In genomic region chr12:50598321-50598862, GRCh38 we compare ENCODE assay signal across 10 cellular contexts.
DNase-seq lines count a peak whose midpoint lies in the region; ATAC-seq and TF ChIP-seq lines count a peak whose summit lies in the region.
"Had no signal": no experiment of that assay in that cellular context is flagged by ENCODE, and none has a peak within 500 bp of the region (broad histone marks: within the 10 kb centered on the region; RNA-seq: fewer than 3 reads in every experiment).

No MANE protein-coding gene starts in this region.

- no peaks in the 10 kb centered on the region for H3K9me3 Mint-ChIP-seq in natural killer cell treated with Interleukin-12 subunit alpha and Interleukin-12 subunit beta and Interleukin-15 and Interleukin-18, amount 100 ng/mL, for 72 hours
- no peaks in the 10 kb centered on the region for H3K9me3 Mint-ChIP-seq in natural killer cell
- no peaks in the 10 kb centered on the region for H3K9me3 Mint-ChIP-seq in activated T-helper 1 cell treated with anti-CD3 and anti-CD28 coated beads, Interleukin-12 subunit alpha, Interleukin-12 subunit beta, Interleukin-2, Interleukin-4 antibody, amounts not matched to agents 30 ng/mL and 10 ng/mL and 1 ng/mL, durations not matched to agents 14 hours and 24 hours and 36 hours

- H3K4me3 ChIP-seq in lower lobe of right lung, result no peak overlapping the region

- TF ChIP-seq CTCF in natural killer cell (IDR thresholded peaks at IDR 0.05) (no peak), lower lobe of right lung (IDR thresholded peaks at IDR 0.05) (no peak)

- no peaks in the 10 kb centered on the region for H3K9me3 ChIP-seq in lower lobe of right lung

- intact Hi-C loops in natural killer cell (cut with micrococcal nuclease) (no loop called here), lower lobe of right lung (cut with DNase I) (no loop called here)
- intact Hi-C loops in activated T-helper 1 cell treated with anti-CD3 and anti-CD28 coated beads, Interleukin-12 subunit alpha, Interleukin-12 subunit beta, Interleukin-2, Interleukin-4 antibody, amounts not matched to agents 30 ng/mL and 10 ng/mL and 1 ng/mL, durations not matched to agents 14 hours and 24 hours and 36 hours (cut with micrococcal nuclease), result loop anchor here (5.0 kb wide), 1 partner anchor 39 kb away; no protein-coding TSS in a partner anchor

- no peaks in the 10 kb centered on the region for H3K27me3 Mint-ChIP-seq in natural killer cell treated with Interleukin-12 subunit alpha and Interleukin-12 subunit beta and Interleukin-15 and Interleukin-18, amount 100 ng/mL, for 72 hours
- H3K27me3 Mint-ChIP-seq in natural killer cell (ENCODE audit: low read depth in 2 of 2), result no peaks in the 10 kb centered on the region
- H3K27me3 Mint-ChIP-seq in activated T-helper 1 cell treated with anti-CD3 and anti-CD28 coated beads, Interleukin-12 subunit alpha, Interleukin-12 subunit beta, Interleukin-2, Interleukin-4 antibody, amounts not matched to agents 30 ng/mL and 10 ng/mL and 1 ng/mL, durations not matched to agents 14 hours and 24 hours and 36 hours (ENCODE audit: insufficient read depth), result no peaks in the 10 kb centered on the region

- peaks cover 29 to 33% of the 10 kb centered on the region in 2 donors for H3K4me1 Mint-ChIP-seq in natural killer cell treated with Interleukin-12 subunit alpha and Interleukin-12 subunit beta and Interleukin-15 and Interleukin-18, amount 100 ng/mL, for 72 hours (ENCODE audit: low read depth in 2 of 2)
- peaks cover 37 to 38% of the 10 kb centered on the region in 2 donors for H3K4me1 Mint-ChIP-seq in natural killer cell
- H3K4me1 Mint-ChIP-seq in activated T-helper 1 cell treated with anti-CD3 and anti-CD28 coated beads, Interleukin-12 subunit alpha, Interleukin-12 subunit beta, Interleukin-2, Interleukin-4 antibody, amounts not matched to agents 30 ng/mL and 10 ng/mL and 1 ng/mL, durations not matched to agents 14 hours and 24 hours and 36 hours (ENCODE audit: low read depth), result peaks cover 31% of the 10 kb centered on the region

- no peaks in the 10 kb centered on the region for H3K36me3 ChIP-seq in lower lobe of right lung

- no peak overlapping the region for H3K27ac ChIP-seq in lower lobe of right lung

- H3K27ac Mint-ChIP-seq in natural killer cell treated with Interleukin-12 subunit alpha and Interleukin-12 subunit beta and Interleukin-15 and Interleukin-18, amount 100 ng/mL, for 72 hours, result peak overlapping the region; percentile 16 to 54
- peak overlapping the region in 1 of 2 donors; percentile 47 for H3K27ac Mint-ChIP-seq in natural killer cell
- H3K27ac Mint-ChIP-seq in activated T-helper 1 cell treated with anti-CD3 and anti-CD28 coated beads, Interleukin-12 subunit alpha, Interleukin-12 subunit beta, Interleukin-2, Interleukin-4 antibody, amounts not matched to agents 30 ng/mL and 10 ng/mL and 1 ng/mL, durations not matched to agents 14 hours and 24 hours and 36 hours, result peak overlapping the region; percentile 84

- no peak for DNase-seq in natural killer cell treated with Interleukin-12 subunit alpha and Interleukin-12 subunit beta and Interleukin-15 and Interleukin-18, amount 100 ng/mL, for 72 hours (ENCODE audit: low spot score)
- no peak for DNase-seq in natural killer cell
- DNase-seq in activated T-helper 1 cell treated with anti-CD3 and anti-CD28 coated beads, Interleukin-12 subunit alpha, Interleukin-12 subunit beta, Interleukin-2, Interleukin-4 antibody, amounts not matched to agents 30 ng/mL and 10 ng/mL and 1 ng/mL, durations not matched to agents 14 hours and 24 hours and 36 hours (ENCODE audit: low spot score), result no peak
- DNase-seq in globus pallidus (ENCODE audit: low spot score), result peak; percentile 65
- no peak for DNase-seq in effector CD8-positive, alpha-beta T cell (lab: John Stamatoyannopoulos, UW)
- no peak for DNase-seq in lower lobe of right lung
- DNase-seq: COR-L47, Right ventricle myocardium superior had no signal

- H3K27me3 ChIP-seq in lower lobe of right lung (ENCODE audit: low read depth), result no peaks in the 10 kb centered on the region

- peaks cover 23% of the 10 kb centered on the region for H3K4me1 ChIP-seq in lower lobe of right lung

- no peak for ATAC-seq in natural killer cell treated with Interleukin-12 subunit alpha and Interleukin-12 subunit beta and Interleukin-15 and Interleukin-18, amount 100 ng/mL, for 72 hours
- ATAC-seq in natural killer cell, result no peak
- ATAC-seq in HG02678 (IDR thresholded peaks at IDR 0.05; ENCODE audit: unreplicated experiment), result no peak
- no peak for ATAC-seq in lower lobe of right lung
- no peak for ATAC-seq in HG03095 (IDR thresholded peaks at IDR 0.05; ENCODE audit: unreplicated experiment)

- H3K36me3 Mint-ChIP-seq in natural killer cell treated with Interleukin-12 subunit alpha and Interleukin-12 subunit beta and Interleukin-15 and Interleukin-18, amount 100 ng/mL, for 72 hours, result no peaks in the 10 kb centered on the region
- H3K36me3 Mint-ChIP-seq in natural killer cell, result no peaks in the 10 kb centered on the region
- H3K36me3 Mint-ChIP-seq in activated T-helper 1 cell treated with anti-CD3 and anti-CD28 coated beads, Interleukin-12 subunit alpha, Interleukin-12 subunit beta, Interleukin-2, Interleukin-4 antibody, amounts not matched to agents 30 ng/mL and 10 ng/mL and 1 ng/mL, durations not matched to agents 14 hours and 24 hours and 36 hours (ENCODE audit: low read depth), result peaks cover 10% of the 10 kb centered on the region

- H3K4me3 Mint-ChIP-seq in natural killer cell treated with Interleukin-12 subunit alpha and Interleukin-12 subunit beta and Interleukin-15 and Interleukin-18, amount 100 ng/mL, for 72 hours, result peak overlapping the region; percentile 20
- H3K4me3 Mint-ChIP-seq in natural killer cell, result no peak overlapping the region
- H3K4me3 Mint-ChIP-seq in activated T-helper 1 cell treated with anti-CD3 and anti-CD28 coated beads, Interleukin-12 subunit alpha, Interleukin-12 subunit beta, Interleukin-2, Interleukin-4 antibody, amounts not matched to agents 30 ng/mL and 10 ng/mL and 1 ng/mL, durations not matched to agents 14 hours and 24 hours and 36 hours, result peak overlapping the region; percentile 46
